ENCODE assay signal across 27 cellular contexts in the genomic region with DNA sequence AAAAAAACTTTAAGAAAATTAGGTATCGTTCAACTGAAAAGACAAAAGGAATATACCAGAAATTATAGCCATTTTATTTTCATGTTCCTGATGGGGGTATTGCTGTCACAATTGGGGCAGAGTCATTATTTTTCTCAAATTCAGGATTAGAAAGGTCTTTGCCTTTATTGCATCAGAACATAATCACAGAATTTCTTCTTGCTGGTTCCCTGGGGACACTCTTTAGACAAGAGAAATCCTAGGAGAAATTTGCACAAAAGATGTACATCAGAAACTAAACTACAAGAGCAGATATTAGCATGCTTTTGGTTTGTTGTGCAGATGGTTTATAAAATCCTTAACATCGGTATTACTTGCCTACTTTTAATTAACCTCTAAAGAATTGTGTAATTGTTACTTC.
"Had no signal": no experiment of that assay in that cellular context is flagged by ENCODE, and none has a peak within 500 bp of the region (broad histone marks: within the 10 kb centered on the region; RNA-seq: fewer than 3 reads in every experiment).

No MANE protein-coding gene starts in this region.

- H3K27ac Mint-ChIP-seq: activated CD8-positive, alpha-beta T cell treated with anti-CD3 and anti-CD28 coated beads, Interleukin-2, amount 10 ng/mL, durations not matched to agents 7 days and 5 days; activated naive CD4-positive, alpha-beta T cell treated with anti-CD3 and anti-CD28 coated beads, Interleukin-2, amount 50 U/mL, for 24 hours; T-helper 1 cell treated with Interleukin-12 subunit alpha and Interleukin-12 subunit beta and Interleukin-4 antibody, amounts not matched to agents 30 μg/mL and 1 μg/mL, for 36 hours; WTC11 had no signal

- H3K36me3 Mint-ChIP-seq: WTC11 had no signal

- ATAC-seq: activated CD8-positive, alpha-beta T cell treated with anti-CD3 and anti-CD28 coated beads, Interleukin-2, amount 10 ng/mL, durations not matched to agents 7 days and 5 days; WTC11 had no signal

- H3K36me3 ChIP-seq: MG63, Peyer's patch, SJSA1 had no signal

- FAIRE-seq: astrocyte had no signal

- H3K4me3 ChIP-seq: MG63, Peyer's patch, SJSA1 had no signal

- H3K4me1 ChIP-seq: Peyer's patch, SJSA1 had no signal

- H3K27me3 Mint-ChIP-seq: activated naive CD4-positive, alpha-beta T cell treated with anti-CD3 and anti-CD28 coated beads, Interleukin-2, amount 50 U/mL, for 24 hours; brain; central memory CD8-positive, alpha-beta T cell had no signal

- H3K4me3 Mint-ChIP-seq: activated CD8-positive, alpha-beta T cell treated with anti-CD3 and anti-CD28 coated beads, Interleukin-2, amount 10 ng/mL, durations not matched to agents 7 days and 5 days; activated naive CD4-positive, alpha-beta T cell treated with anti-CD3 and anti-CD28 coated beads, Interleukin-2, amount 50 U/mL, for 24 hours; brain; central memory CD8-positive, alpha-beta T cell; T-helper 1 cell treated with Interleukin-12 subunit alpha and Interleukin-12 subunit beta and Interleukin-4 antibody, amounts not matched to agents 30 μg/mL and 1 μg/mL, for 36 hours; WTC11 had no signal

- DNase-seq: activated CD4-positive, alpha-beta T cell treated with anti-CD3 and anti-CD28 coated beads for 48 hours; activated CD4-positive, alpha-beta T cell treated with anti-CD3 and anti-CD28 coated beads, Interleukin-2, amount 50 U/mL, for 4 hours; activated CD4-positive, CD25-positive, alpha-beta regulatory T cell treated with anti-CD3 and anti-CD28 coated beads, Interleukin-2, amount 50 U/mL, for 72 hours; activated CD8-positive, alpha-beta memory T cell treated with anti-CD3 and anti-CD28 coated beads, Interleukin-2, amount 50 U/mL, for 48 hours; activated CD8-positive, alpha-beta T cell treated with anti-CD3 and anti-CD28 coated beads, Interleukin-2, amount 10 ng/mL, durations not matched to agents 7 days and 5 days; activated naive CD4-positive, alpha-beta T cell; activated T-cell treated with anti-CD3 and anti-CD28 coated beads, Interleukin-2, amount 50 U/mL, for 1 hour; amniotic stem cell; MG63; MV-4-11; NCI-H1092 treated with DMSO at 0.1 percent for 48 hours; NCI-H1417 treated with DMSO at 0.1 percent for 48 hours; NCI-H187 treated with DMSO at 0.1 percent for 48 hours; NCI-H345; NCI-H510A; NCI-H526 treated with DMSO at 0.1 percent for 48 hours; NK-92 treated with Interleukin-12 subunit alpha and Interleukin-12 subunit beta, amount 100 ng/mL, for 24 hours; OCI-M1; Peyer's patch; SHP77 had no signal

- H3K9me3 Mint-ChIP-seq: activated naive CD4-positive, alpha-beta T cell treated with anti-CD3 and anti-CD28 coated beads, Interleukin-2, amount 50 U/mL, for 24 hours; brain; central memory CD8-positive, alpha-beta T cell; T-helper 1 cell treated with Interleukin-12 subunit alpha and Interleukin-12 subunit beta and Interleukin-4 antibody, amounts not matched to agents 30 μg/mL and 1 μg/mL, for 36 hours; WTC11 had no signal

- H3K27ac ChIP-seq: Peyer's patch, SJSA1 had no signal

- H3K27me3 ChIP-seq: MG63, Peyer's patch, SJSA1 had no signal

- H3K9me3 ChIP-seq: MG63, Peyer's patch, SJSA1 had no signal
